2 cellular contexts compared by ENCODE assay signal in genomic region chr3:149282836-149283235, GRCh38.
TF ChIP-seq lines count a peak whose summit lies in the region.

No MANE protein-coding gene starts in this region.

TF ChIP-seq in GM23338, 12 proteins besides CTCF, POLR2A, EP300 and RAD21:
- TF ChIP-seq ZNF331 (CRISPR knock-in tag; IDR thresholded peaks at IDR 0.05; ENCODE audit: low read depth) (no peak), EZH2 (IDR thresholded peaks at IDR 0.05; ENCODE audit: low read depth, unreplicated experiment) (no peak), ETS1 (IDR thresholded peaks at IDR 0.05) (no peak), ZNF114 (CRISPR knock-in tag; IDR thresholded peaks at IDR 0.05) (no peak)

TF ChIP-seq in K562, 482 proteins besides CTCF, POLR2A, EP300 and RAD21:
- TF ChIP-seq NONO (IDR thresholded peaks at IDR 0.05; ENCODE audit: low read depth in 2 of 2, low read length in 1 of 2) (no peak), RBBP5 (IDR thresholded peaks at IDR 0.05; ENCODE audit: borderline replicate concordance, insufficient read depth, low read length, poor library complexity, severe bottlenecking) (no peak), CEBPB (tag; IDR thresholded peaks at IDR 0.05) (no peak), ARID3B (CRISPR knock-in tag; IDR thresholded peaks at IDR 0.05; ENCODE audit: borderline replicate concordance) (no peak)
